In the genomic region with DNA sequence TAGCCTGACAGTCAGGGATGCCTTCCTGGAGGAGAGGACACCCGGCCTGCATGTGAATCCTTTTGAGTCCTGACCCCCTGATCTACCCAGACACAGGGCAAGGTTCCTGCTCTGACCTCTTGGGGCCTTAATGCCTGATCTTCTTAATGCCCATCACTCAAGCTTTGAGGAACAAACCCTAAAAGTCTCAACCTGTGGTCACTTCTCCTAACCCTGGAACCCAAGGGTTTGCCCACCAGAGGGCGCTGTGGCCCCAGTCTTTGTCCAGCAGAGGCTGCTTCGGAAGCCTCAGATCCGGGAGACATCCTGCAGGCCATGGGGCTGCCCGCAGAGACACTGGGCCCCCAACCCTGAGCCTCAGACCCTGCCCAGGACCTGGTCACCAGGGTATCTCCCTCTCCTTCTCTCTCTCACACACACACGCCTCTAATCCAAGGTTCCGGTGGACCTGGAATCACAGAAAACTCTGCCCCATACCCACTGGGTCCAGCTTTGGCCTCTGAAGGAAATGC, we compare ENCODE assay signal across 9 cellular contexts. TPM values are rescaled to one million over a fixed set of nuclear protein-coding genes. Genes with fewer than 3 reads are reported as not detected.
DNase-seq lines count a peak whose midpoint lies in the region; ATAC-seq and TF ChIP-seq lines count a peak whose summit lies in the region.
"Had no signal": no experiment of that assay in that cellular context is flagged by ENCODE, and none has a peak within 500 bp of the region (broad histone marks: within the 10 kb centered on the region; RNA-seq: fewer than 3 reads in every experiment).

No MANE protein-coding gene starts in this region.

- H3K9me3 ChIP-seq in tibial nerve, result no peaks in the 10 kb centered on the region

- no peak overlapping the region for H3K4me3 Mint-ChIP-seq in osteocyte (ENCODE audit: unreplicated experiment)

- H3K4me3 ChIP-seq in foreskin fibroblast (ENCODE audit: low read depth in 1 of 2, low read length in 2 of 2) (no peak overlapping the region), tibial nerve (no peak overlapping the region)

- H3K36me3 ChIP-seq in tibial nerve, result no peaks in the 10 kb centered on the region

- ATAC-seq in HG02973 (IDR thresholded peaks at IDR 0.05; ENCODE audit: unreplicated experiment), result no peak

- no peak for TF ChIP-seq EP300 in tibial nerve (IDR thresholded peaks at IDR 0.05)

- H3K9me3 Mint-ChIP-seq in osteocyte (ENCODE audit: unreplicated experiment), result no peaks in the 10 kb centered on the region
- H3K9me3 Mint-ChIP-seq: IgD-negative memory B cell had no signal

- TF ChIP-seq CTCF in foreskin fibroblast (IDR thresholded peaks at IDR 0.05; ENCODE audit: low read depth, low read length), result peak; percentile 81
- peak; percentile 88 for TF ChIP-seq CTCF in osteocyte (IDR thresholded peaks at IDR 0.05)
- peak; percentile 56 to 71 (median 62) for TF ChIP-seq CTCF in tibial nerve (IDR thresholded peaks at IDR 0.05)

- H3K4me1 ChIP-seq in tibial nerve, result peaks cover 0 to 10% (median 5%) of the 10 kb centered on the region in 4 donors

- TF ChIP-seq POLR2A in tibial nerve (IDR thresholded peaks at IDR 0.05), result no peak

- DNase-seq in COLO829 (ENCODE audit: low spot score) (peak; percentile 76), HUDEP-2 (lab: John Stamatoyannopoulos, UW; ENCODE audit: unreplicated experiment in 76 of 76) (peak in 68 of 76 experiments; percentile 13 to 92 (median 74)), RPMI8226 (peak; percentile 79), foreskin fibroblast (peak in 1 of 2 donors; percentile 84), osteocyte (ENCODE audit: extremely low spot score, unreplicated experiment) (peak; percentile 92), tibial nerve (ENCODE audit: low spot score in 2 of 2) (peak; percentile 61 to 81)
- peak; percentile 52 to 64 for DNase-seq in activated T-helper 1 cell treated with anti-CD3 and anti-CD28 coated beads, Interleukin-2, amount 50 U/mL, for 16 hours (ENCODE audit: low read depth in 1 of 2, low spot score in 1 of 2)

- H3K27me3 ChIP-seq in tibial nerve, result peaks cover 0 to 55% of the 10 kb centered on the region in 2 donors

- no peak overlapping the region for H3K27ac ChIP-seq in tibial nerve

- H3K36me3 Mint-ChIP-seq in osteocyte (ENCODE audit: unreplicated experiment), result no peaks in the 10 kb centered on the region
- H3K36me3 Mint-ChIP-seq: IgD-negative memory B cell had no signal

- WGBS in tibial nerve, 2 donors, result 24 to 40% methylated on average over 4 to 7 of the region's 7 CpGs

- peaks cover 4% of the 10 kb centered on the region for H3K4me1 Mint-ChIP-seq in osteocyte (ENCODE audit: unreplicated experiment)

- peaks cover 5% of the 10 kb centered on the region for H3K27me3 Mint-ChIP-seq in osteocyte (ENCODE audit: unreplicated experiment)

- H3K27ac Mint-ChIP-seq in osteocyte (ENCODE audit: unreplicated experiment), result no peak overlapping the region

RNA-seq across cellular contexts. Expression of a gene that starts 9.8 kb away (rescaled TPM):
- total RNA-seq in osteocyte (0.63 and 2.2 TPM in 2 replicates), tibial nerve (not detected)

RNA-seq across cellular contexts. Expression of a gene that starts 22.4 kb away (rescaled TPM):
- total RNA-seq in osteocyte (45.1 TPM in 2 replicates), tibial nerve (100 to 1,000 TPM in 1 of 4 donors, 10 to 100 TPM in 3; 86.1 to 179 (median 95.3) TPM)

RNA-seq across cellular contexts. Expression of a gene that starts 30.6 kb away (rescaled TPM):
- total RNA-seq in osteocyte (29.5 and 30.4 TPM in 2 replicates), tibial nerve (10 to 100 TPM; 39.0 to 79.1 (median 45.5) TPM)
